ENCODE assay signal across 7 cellular contexts in genomic region chr1:155017021-155017945, GRCh38. TPM values are rescaled to one million over a fixed set of nuclear protein-coding genes. Genes with fewer than 3 reads are reported as not detected.
DNase-seq lines count a peak whose midpoint lies in the region; ATAC-seq, FAIRE-seq and TF ChIP-seq lines count a peak whose summit lies in the region.

No MANE protein-coding gene starts in this region.

- H3K27ac ChIP-seq in VCaP (peak overlapping the region; percentile 81), small intestine (ENCODE audit: low read depth in 1 of 2, low read length in 1 of 2) (peak overlapping the region; percentile 83 to 99)

- H3K27me3 Mint-ChIP-seq in MCF 10A (ENCODE audit: insufficient read depth, unreplicated experiment) = no peaks in the 10 kb centered on the region

- DNase-seq in NCI-H2107 (lab: John Stamatoyannopoulos, UW) (peak; percentile 75), MCF 10A (ENCODE audit: unreplicated experiment) (peak; percentile 99), iPS-NIHi7 (ENCODE audit: extremely low spot score) (peak; percentile 87), small intestine (peak; percentile 97)

- peak overlapping the region; percentile 62 for H3K4me3 Mint-ChIP-seq in MCF 10A (ENCODE audit: unreplicated experiment)

- H3K36me3 ChIP-seq in small intestine (ENCODE audit: control insufficient read depth in 2 of 2, insufficient read depth in 2 of 2, low read length in 2 of 2) = peaks cover 6 to 19% of the 10 kb centered on the region in 2 donors

- H3K9me3 Mint-ChIP-seq in MCF 10A (ENCODE audit: unreplicated experiment) = no peaks in the 10 kb centered on the region

- intact Hi-C loops in MCF 10A (cut with micrococcal nuclease) = loop anchor here (1.0 to 2.0 kb wide), 4 partner anchors 13 to 46 kb away; partner anchors contain the start of gene FLAD1

- BruUV-seq in MCF 10A (replicated peaks; lab: Mats Ljungman, UMichigan) = TSS peak; percentile 60

- peaks cover 91% of the 10 kb centered on the region for H3K36me3 Mint-ChIP-seq in MCF 10A (ENCODE audit: insufficient read depth, unreplicated experiment)

- peaks cover 78% of the 10 kb centered on the region for H3K4me1 Mint-ChIP-seq in MCF 10A (ENCODE audit: insufficient read depth, unreplicated experiment)

- CTCF ChIA-PET in MCF 10A (lab: Yijun Ruan, JAX) = interaction anchor here (0.6 to 14.4 kb wide), 32 partner anchors 9 to 465 kb away, joined by 3 to 390 read pairs (median 4); partner anchors contain the start of genes ADAM15, DCST1, DCST2 and KRTCAP2

- H3K27me3 ChIP-seq in small intestine (ENCODE audit: control insufficient read depth in 2 of 2, insufficient read depth in 2 of 2, low read length in 2 of 2) = no peaks in the 10 kb centered on the region

- H3K4me3 ChIP-seq in small intestine (ENCODE audit: low read depth in 1 of 2, low read length in 2 of 2) = peak overlapping the region; percentile 4 to 38

- ATAC-seq in GM18498 (IDR thresholded peaks at IDR 0.05; ENCODE audit: unreplicated experiment) (peak; percentile 77), HG02870 (IDR thresholded peaks at IDR 0.05; ENCODE audit: unreplicated experiment) (peak; percentile 74)

- no peak for FAIRE-seq in small intestine (lab: Jason Lieb, UNC)

- peaks cover 2 to 15% of the 10 kb centered on the region in 2 donors for H3K4me1 ChIP-seq in small intestine (ENCODE audit: control insufficient read depth in 2 of 2, insufficient read depth in 1 of 2, low read depth in 1 of 2, low read length in 1 of 2)

- 3 to 6% (median 4%) methylated on average over 16 to 49 of the region's 49 CpGs for WGBS in small intestine, 3 donors

- POLR2A ChIA-PET in MCF 10A (lab: Yijun Ruan, JAX) = interaction anchor here (0.6 to 14.0 kb wide), 25 partner anchors 11 to 914 kb away, joined by 3 to 312 read pairs (median 6); partner anchors contain the start of genes ADAM15, CKS1B, DCST1 and DCST2

- H3K9me3 ChIP-seq in small intestine (ENCODE audit: control insufficient read depth, low read depth) = no peaks in the 10 kb centered on the region

- TF ChIP-seq CTCF in VCaP (conservative IDR thresholded peaks at IDR 0.05) = peak; percentile 100
- TF ChIP-seq CTCF in MCF 10A (IDR thresholded peaks at IDR 0.05; ENCODE audit: unreplicated experiment) = peak; percentile 100

- H3K27ac Mint-ChIP-seq in MCF 10A (ENCODE audit: low read depth, unreplicated experiment) = peak overlapping the region; percentile 80

RNA-seq across cellular contexts. Expression of gene ZBTB7B, which starts 14.7 kb away (rescaled TPM):
- 169 and 175 TPM in 2 replicates for total RNA-seq in MCF 10A (2022)
- 100 to 1,000 TPM in 2 of 3 donors, 10 to 100 TPM in 1; 93.2 to 222 (median 136) TPM for polyA plus RNA-seq in small intestine

RNA-seq across cellular contexts. Expression of gene DCST2, which starts 16.3 kb away (rescaled TPM):
- 0.91 and 1.8 TPM in 2 replicates for total RNA-seq in MCF 10A (2022)
- polyA plus RNA-seq in small intestine = 10 to 100 TPM in 2 of 3 donors, 1 to 10 TPM in 1; 1.9 to 27.1 (median 18.6) TPM

RNA-seq across cellular contexts. Expression of gene DCST1, which starts 16.3 kb away (rescaled TPM):
- total RNA-seq in MCF 10A (2022) = 0.21 and 0.42 TPM in 2 replicates
- under 1 TPM in 1 of 3 donors, not detected in 2; 0.10 TPM for polyA plus RNA-seq in small intestine

RNA-seq across cellular contexts. Expression of gene LENEP, which starts 23.9 kb away (rescaled TPM):
- total RNA-seq in MCF 10A (2022) = 0.83 TPM in 1 of 2 replicates, not detected in the other
- polyA plus RNA-seq in small intestine = not detected

RNA-seq across cellular contexts. Expression of gene ADAM15, which starts 33.8 kb away (rescaled TPM):
- 385 and 456 TPM in 2 replicates for total RNA-seq in MCF 10A (2022)
- 100 to 1,000 TPM; 143 to 206 (median 152) TPM for polyA plus RNA-seq in small intestine

Comparison
In these comparisons a context has a peak if more than half of its experiments do, and no peak if none do; other contexts are left out.
1. Peak in every context shown above with its lines: DNase-seq, ATAC-seq, H3K4me3 ChIP-seq and H3K27ac ChIP-seq.